Comparison of ENCODE assay signal across 35 cellular contexts in genomic region chr9:130395810-130396435, GRCh38.
"Had no signal": no experiment of that assay in that cellular context is flagged by ENCODE, and none has a peak within 500 bp of the region (broad histone marks: within the 10 kb centered on the region; RNA-seq: fewer than 3 reads in every experiment).

No MANE protein-coding gene starts in this region.

- H3K27ac ChIP-seq: KMS-11 had no signal

- DNase-seq: Karpas-422, Kasumi-1, MG63, MM.1S, MV-4-11, NCI-H1048, NCI-H1092, NCI-H1092 treated with DMSO at 0.1 percent for 48 hours, NCI-H1105, NCI-H1105 treated with DMSO at 0.1 percent for 48 hours, NCI-H1417, NCI-H1417 treated with DMSO at 0.1 percent for 48 hours, NCI-H1436, NCI-H1436 treated with DMSO at 0.1 percent for 48 hours, NCI-H146, NCI-H1694, NCI-H1694 treated with DMSO at 0.1 percent for 48 hours, NCI-H187, NCI-H187 treated with DMSO at 0.1 percent for 48 hours, NCI-H1930, NCI-H2029, NCI-H2029 treated with DMSO at 0.1 percent for 48 hours, NCI-H2081, NCI-H2081 treated with DMSO at 0.1 percent for 48 hours, NCI-H2107, NCI-H2171, NCI-H2171 treated with DMSO at 0.1 percent for 48 hours, NCI-H2227 treated with DMSO at 0.1 percent for 48 hours, NCI-H226, NCI-H345, NCI-H446, NCI-H446 treated with DMSO at 0.1 percent for 48 hours, NCI-H510A, NCI-H510A treated with DMSO at 0.1 percent for 48 hours had no signal

- H3K9ac ChIP-seq: KMS-11 had no signal

- H3K36me3 ChIP-seq: MG63 had no signal

- H3K27me3 ChIP-seq: MG63 had no signal

- H3K9me3 ChIP-seq: MG63 had no signal

- H3K4me3 ChIP-seq: MG63 had no signal

- H3K4me2 ChIP-seq: KMS-11 had no signal
